In the genomic region with DNA sequence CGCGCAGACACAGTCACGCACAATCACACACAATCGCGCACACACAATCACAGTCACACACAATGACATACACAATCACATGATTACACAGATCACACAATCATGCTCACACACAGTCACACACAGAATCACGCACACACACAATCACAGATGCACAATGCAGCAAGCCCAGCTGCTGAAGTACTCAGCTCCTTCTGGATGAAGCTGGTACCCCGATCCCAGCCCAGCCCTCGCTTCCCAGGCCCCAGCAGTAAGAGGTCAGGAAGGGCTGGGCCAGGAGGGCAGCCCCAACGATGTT, we compare ENCODE assay signal across 24 cellular contexts. TPM values are rescaled to one million over a fixed set of nuclear protein-coding genes. Genes with fewer than 3 reads are reported as not detected.
DNase-seq lines count a peak whose midpoint lies in the region; ATAC-seq, FAIRE-seq and TF ChIP-seq lines count a peak whose summit lies in the region.
"Had no signal": no experiment of that assay in that cellular context is flagged by ENCODE, and none has a peak within 500 bp of the region (broad histone marks: within the 10 kb centered on the region; RNA-seq: fewer than 3 reads in every experiment).

No MANE protein-coding gene starts in this region.

- TF ChIP-seq POLR2A in HepG2 (IDR thresholded peaks at IDR 0.05; ENCODE audit: insufficient read depth in 1 of 2, low read depth in 2 of 2, low read length in 2 of 2) (no peak), right lobe of liver (IDR thresholded peaks at IDR 0.05) (no peak), GM12878 (IDR thresholded peaks at IDR 0.05; ENCODE audit: low read depth, low read length) (no peak)

- peak overlapping the region; percentile 23 for H3K4me3 Mint-ChIP-seq in type B pancreatic cell
- H3K4me3 Mint-ChIP-seq: CD4-positive, alpha-beta memory T cell had no signal

- POLR2A ChIA-PET in HepG2 (lab: Yijun Ruan, JAX) (no interaction called here), GM12878 (lab: Charles Lee) (no interaction called here)

- peaks cover 30% of the 10 kb centered on the region for H3K4me1 Mint-ChIP-seq in type B pancreatic cell (ENCODE audit: unreplicated experiment)

- H3K9ac ChIP-seq in HepG2 (ENCODE audit: insufficient read depth, low read depth, low read length) (no peak overlapping the region), GM12878 (ENCODE audit: control insufficient read depth, insufficient read depth, low read length) (no peak overlapping the region), mesendoderm (ENCODE audit: low read length) (no peak overlapping the region)

- FAIRE-seq in HepG2 (lab: Jason Lieb, UNC), result no peak
- FAIRE-seq in GM12878 (lab: Jason Lieb, UNC), result no peak
- FAIRE-seq: A204.1, RCC 7860 had no signal

- H3K36me3 Mint-ChIP-seq in type B pancreatic cell, result no peaks in the 10 kb centered on the region

- H2AK5ac ChIP-seq in mesendoderm (ENCODE audit: low read length), result no peak overlapping the region

- no peak overlapping the region for H2BK5ac ChIP-seq in mesendoderm (ENCODE audit: low read length)

- 68% methylated on average over 9 of the region's 9 CpGs for WGBS in HepG2 (ENCODE audit: low lambda C conversion rate)
- WGBS in right lobe of liver (ENCODE audit: insufficient coverage, low coverage, low lambda C conversion rate, missing lambda C conversion rate), result 88% methylated on average over 4 of the region's 9 CpGs
- 84% methylated on average over 9 of the region's 9 CpGs for WGBS in GM12878 (ENCODE audit: insufficient coverage, insufficient replicate concordance, low lambda C conversion rate, missing lambda C conversion rate)
- 100% methylated on average over 5 of the region's 9 CpGs for WGBS in mesendoderm (ENCODE audit: extremely low coverage, insufficient coverage, low lambda C conversion rate)

- no peak overlapping the region for H3K56ac ChIP-seq in mesendoderm (ENCODE audit: low read length)

- H2BK15ac ChIP-seq in mesendoderm (replicated peaks; ENCODE audit: low read depth), result no peak overlapping the region

- H3K23ac ChIP-seq in mesendoderm (ENCODE audit: low read length), result peak overlapping the region; percentile 6

- no peak for DNase-seq in HepG2 (ENCODE audit: low spot score)
- DNase-seq in right lobe of liver, result no peak
- DNase-seq in GM12878 (ENCODE audit: low read depth, low spot score), result no peak
- no peak for DNase-seq in mesendoderm
- no peak for DNase-seq in type B pancreatic cell (ENCODE audit: extremely low spot score, unreplicated experiment)
- DNase-seq in RKO (ENCODE audit: low spot score), result no peak
- DNase-seq in AML-193 (lab: John Stamatoyannopoulos, UW), result no peak
- DNase-seq: C1 segment of cervical spinal cord; CD4-positive, alpha-beta memory T cell; COR-L47; DMS53; KBM-7; MV-4-11; NCI-H1105; NCI-H146; NCI-H1930; NCI-H446; NCI-H524 treated with DMSO at 0.1 percent for 48 hours; NCI-H774; SJCRH30 had no signal

- H3K27ac ChIP-seq in HepG2 (ENCODE audit: extremely low read length, insufficient read depth, low read length) (no peak overlapping the region), right lobe of liver (no peak overlapping the region), GM12878 (ENCODE audit: control insufficient read depth, insufficient read depth) (no peak overlapping the region), mesendoderm (ENCODE audit: low read depth, low read length) (no peak overlapping the region)
- H3K27ac ChIP-seq: SJCRH30 had no signal

- H3K9me3 ChIP-seq in HepG2 (ENCODE audit: low read length) (no peaks in the 10 kb centered on the region), right lobe of liver (no peaks in the 10 kb centered on the region), GM12878 (replicated peaks; ENCODE audit: control insufficient read depth, insufficient read depth, low read length) (no peaks in the 10 kb centered on the region; the same call in 2 of the 3 replicates)
- H3K9me3 ChIP-seq: SJCRH30 had no signal

- H3K4me1 ChIP-seq in HepG2 (ENCODE audit: insufficient read depth, low read length) (peaks cover 10% of the 10 kb centered on the region), right lobe of liver (peaks cover 0 to 3% (median 0%) of the 10 kb centered on the region in 4 donors), GM12878 (ENCODE audit: control insufficient read depth, insufficient read depth, low read length) (no peaks in the 10 kb centered on the region), mesendoderm (ENCODE audit: control insufficient read depth, low read depth, low read length) (no peaks in the 10 kb centered on the region)
- H3K4me1 ChIP-seq: SJCRH30 had no signal

- H3K4me2 ChIP-seq in HepG2 (ENCODE audit: low read depth, low read length) (no peak overlapping the region), GM12878 (ENCODE audit: control insufficient read depth, insufficient read depth) (no peak overlapping the region), mesendoderm (ENCODE audit: low read length) (no peak overlapping the region)

- in situ Hi-C loops in HepG2 (cut with HindIII; ENCODE audit: extremely low pct_ligation_motif_present, low pct_unique_long_range_greater_than_20kb), result loop anchor here (5.0 kb wide), 1 partner anchor 39 kb away; no protein-coding TSS in a partner anchor
- in situ Hi-C loops in GM12878 (cut with MboI), result loop anchor here (25.0 kb wide), 2 partner anchors 329 to 454 kb away; partner anchors contain the start of genes KLHL36 and MEAK7

- SMC1A ChIA-PET in GM12878 (lab: Charles Lee; ENCODE audit: uncharacterized antibody, unreplicated experiment), result no interaction called here

- no peaks in the 10 kb centered on the region for H3K79me1 ChIP-seq in mesendoderm (ENCODE audit: low read length)

- no peaks in the 10 kb centered on the region for H3K79me2 ChIP-seq in HepG2 (ENCODE audit: insufficient read depth, low read length)
- no peaks in the 10 kb centered on the region for H3K79me2 ChIP-seq in GM12878 (ENCODE audit: control insufficient read depth, insufficient read depth, low read length)
- no peaks in the 10 kb centered on the region for H3K79me2 ChIP-seq in mesendoderm (ENCODE audit: control insufficient read depth, insufficient read depth, low read length)

- H3K9me3 Mint-ChIP-seq in type B pancreatic cell, result no peaks in the 10 kb centered on the region
- H3K9me3 Mint-ChIP-seq: CD4-positive, alpha-beta memory T cell had no signal

- no peak overlapping the region for H3K4me3 ChIP-seq in HepG2 (replicated peaks in 1 of 3; ENCODE audit: insufficient read depth in 1 of 3, low read depth in 2 of 3, low read length in 3 of 3)
- H3K4me3 ChIP-seq in right lobe of liver, result no peak overlapping the region
- no peak overlapping the region for H3K4me3 ChIP-seq in GM12878
- no peak overlapping the region for H3K4me3 ChIP-seq in mesendoderm (ENCODE audit: low read length)
- H3K4me3 ChIP-seq: SJCRH30 had no signal

- no peak overlapping the region for H2AFZ ChIP-seq in HepG2 (ENCODE audit: low read length)
- H2AFZ ChIP-seq in GM12878 (ENCODE audit: control insufficient read depth, low read depth, low read length), result no peak overlapping the region

- H3K36me3 ChIP-seq in HepG2 (replicated peaks in 1 of 2; ENCODE audit: control insufficient read depth in 1 of 2, insufficient read depth in 2 of 2, low read length in 2 of 2), result no peaks in the 10 kb centered on the region
- no peaks in the 10 kb centered on the region for H3K36me3 ChIP-seq in right lobe of liver
- H3K36me3 ChIP-seq in GM12878 (ENCODE audit: control insufficient read depth in 2 of 2, insufficient read depth in 2 of 2, low read length in 1 of 2), result no peaks in the 10 kb centered on the region
- H3K36me3 ChIP-seq in mesendoderm (ENCODE audit: control insufficient read depth, insufficient read depth, low read length), result no peaks in the 10 kb centered on the region
- H3K36me3 ChIP-seq: SJCRH30 had no signal

- CTCF ChIA-PET in HepG2 (lab: Yijun Ruan, JAX; ENCODE audit: low intra/inter-chr PET ratio, low total read pairs) (no interaction called here), GM12878 (lab: Yijun Ruan, JAX) (interaction anchor here (1.0 to 6.6 kb wide), 3 partner anchors 13 to 215 kb away, joined by 3 to 88 read pairs (median 3); no protein-coding TSS in a partner anchor)

- RAD21 ChIA-PET in GM12878 (lab: Charles Lee; ENCODE audit: unreplicated experiment), result no interaction called here

- H4K20me1 ChIP-seq in HepG2 (ENCODE audit: insufficient read depth, low read length), result no peaks in the 10 kb centered on the region
- no peaks in the 10 kb centered on the region for H4K20me1 ChIP-seq in GM12878 (ENCODE audit: control insufficient read depth, insufficient read depth)

- BruUV-seq in HepG2 (replicated peaks; lab: Mats Ljungman, UMichigan) (no TSS peak), GM12878 (replicated peaks; lab: Mats Ljungman, UMichigan) (no TSS peak)

- no peaks in the 10 kb centered on the region for H3K27me3 Mint-ChIP-seq in type B pancreatic cell
- H3K27me3 Mint-ChIP-seq: CD4-positive, alpha-beta memory T cell had no signal

- H2BK120ac ChIP-seq in mesendoderm (ENCODE audit: low read depth, low read length), result no peak overlapping the region

- H3K4ac ChIP-seq in mesendoderm (ENCODE audit: low read depth, low read length), result no peak overlapping the region

- H3K27me3 ChIP-seq in HepG2 (ENCODE audit: control insufficient read depth in 1 of 2, insufficient read depth in 2 of 2, low read length in 2 of 2), result peaks cover 0 to 28% of the 10 kb centered on the region in 2 experiments; a peak in 4 of 5 replicates
- H3K27me3 ChIP-seq in right lobe of liver, result no peaks in the 10 kb centered on the region
- H3K27me3 ChIP-seq in GM12878 (replicated peaks in 1 of 2; ENCODE audit: control insufficient read depth in 2 of 2, insufficient read depth in 2 of 2, low read length in 1 of 2), result no peaks in the 10 kb centered on the region
- H3K27me3 ChIP-seq in mesendoderm (ENCODE audit: insufficient read depth, low read length, poor library complexity), result no peaks in the 10 kb centered on the region
- H3K27me3 ChIP-seq: SJCRH30 had no signal

- no peak for TF ChIP-seq CTCF in HepG2 (CRISPR knock-in tag; IDR thresholded peaks at IDR 0.05)
- TF ChIP-seq CTCF in right lobe of liver (IDR thresholded peaks at IDR 0.05), result no peak
- TF ChIP-seq CTCF in GM12878 (IDR thresholded peaks at IDR 0.05 in 2 of 3, conservative IDR thresholded peaks at IDR 0.05 in 1 of 3; ENCODE audit: control insufficient read depth in 2 of 3, extremely low read depth in 1 of 3, insufficient read depth in 1 of 3, low read depth in 3 of 3, low read length in 3 of 3), result no peak
- TF ChIP-seq CTCF in type B pancreatic cell (conservative IDR thresholded peaks at IDR 0.05), result no peak

- ATAC-seq in HepG2 (no peak), right lobe of liver (no peak), GM12878 (no peak)
- ATAC-seq: HCT116, SK-N-SH treated with all-trans-retinoic acid at 6 μM for 48 hours had no signal

- TF ChIP-seq EP300 in HepG2 (IDR thresholded peaks at IDR 0.05; ENCODE audit: low read depth in 2 of 2, low read length in 2 of 2) (no peak), HepG2 (CRISPR knock-in tag; IDR thresholded peaks at IDR 0.05; ENCODE audit: borderline replicate concordance) (no peak), GM12878 (IDR thresholded peaks at IDR 0.05; ENCODE audit: borderline replicate concordance in 1 of 2, control insufficient read depth in 1 of 2, low read depth in 2 of 2, low read length in 2 of 2) (no peak)

- no peak overlapping the region for H4K5ac ChIP-seq in mesendoderm (ENCODE audit: low read length)

- no peak overlapping the region for H3K18ac ChIP-seq in mesendoderm (ENCODE audit: low read length)

- no peak overlapping the region for H3K27ac Mint-ChIP-seq in type B pancreatic cell

- TF ChIP-seq RAD21 in HepG2 (CRISPR knock-in tag; IDR thresholded peaks at IDR 0.05), result no peak
- TF ChIP-seq RAD21 in GM12878 (IDR thresholded peaks at IDR 0.05; ENCODE audit: insufficient read depth, low read depth, low read length), result no peak

- H4K8ac ChIP-seq in mesendoderm (ENCODE audit: low read depth, low read length), result no peak overlapping the region

- intact Hi-C loops in HepG2 (cut with micrococcal nuclease; ENCODE audit: unreplicated experiment), result no loop called here
- intact Hi-C loops in right lobe of liver (cut with DNase I), result loop anchor here (10.0 kb wide), 2 partner anchors 119 to 211 kb away; no protein-coding TSS in a partner anchor
- intact Hi-C loops in GM12878 (cut with micrococcal nuclease; ENCODE audit: unreplicated experiment), result loop anchor here (5.0 kb wide), 1 partner anchor 344 kb away; no protein-coding TSS in a partner anchor

RNA-seq across cellular contexts. Expression of gene ZDHHC7, which starts 45.2 kb away (rescaled TPM):
- total RNA-seq in HepG2 (2016; rRNA removed; fragmentation: Illumina TruSeq; extraction: Trizol) (39.6 and 46.8 TPM in 2 replicates), right lobe of liver (10 to 100 TPM; 10.7 to 27.5 (median 19.0) TPM), GM12878 (2014; rRNA removed) (21.7 and 26.0 TPM in 2 replicates), GM12878 (2014; rRNA removed; fragmentation: Illumina TruSeq; extraction: Trizol) (17.9 and 18.8 TPM in 2 replicates), GM12878 (2021) (23.3 and 23.8 TPM in 2 replicates), type B pancreatic cell (ENCODE audit: low replicate concordance) (47.1 and 55.0 TPM in 2 replicates)
- 7.0 and 8.2 TPM in 2 replicates for total RNA-seq in HepG2 (2016; cell fraction: cytosol; rRNA removed; fragmentation: Illumina TruSeq; extraction: Trizol; ENCODE audit: low read depth)
- 36.4 and 48.1 TPM in 2 replicates for total RNA-seq in HepG2 (2016; cell fraction: insoluble cytoplasmic fraction; rRNA removed; fragmentation: Illumina TruSeq; extraction: Trizol)
- 31.2 and 33.2 TPM in 2 replicates for total RNA-seq in HepG2 (2016; cell fraction: membrane; rRNA removed; fragmentation: Illumina TruSeq; extraction: Trizol)
- total RNA-seq in HepG2 (2016; cell fraction: nucleus; rRNA removed; fragmentation: Illumina TruSeq; extraction: Trizol), result 34.5 and 37.8 TPM in 2 replicates
- polyA plus RNA-seq in HepG2 (2011; rRNA removed) (67.6 and 79.2 TPM in 2 replicates), GM12878 (2011; rRNA removed) (12.6 and 19.4 TPM in 2 replicates), GM12878 (2014; fragmentation: Illumina TruSeq; extraction: Trizol) (25.4 and 29.0 TPM in 2 replicates), GM12878 (2014; fragmentation: Nextera tagmentation; extraction: Ambion mirVana) (1 to 10 TPM in 1 of 2 experiments, under 1 TPM in 1; 0.87 to 2.8 TPM), GM12878 (2014; rRNA removed) (21.4 and 22.3 TPM in 2 replicates), GM12878 (2016; fragmentation: Nextera tagmentation; extraction: Ambion mirVana) (10 to 100 TPM; 12.9 to 20.7 TPM)
- 96.7 and 128 TPM in 2 replicates for polyA plus RNA-seq in HepG2 (2011; cell fraction: cytosol; rRNA removed)
- polyA plus RNA-seq in HepG2 (2011; cell fraction: nucleus; rRNA removed), result 127 and 132 TPM in 2 replicates
- 56.5 and 63.5 TPM in 2 replicates for polyA plus RNA-seq in HepG2 (2012)
- 4.1 and 4.9 TPM in 2 replicates for polyA plus RNA-seq in HepG2 (2016; cell fraction: cytosol; fragmentation: Illumina TruSeq; extraction: Trizol; ENCODE audit: low read depth)
- 35.0 and 37.7 TPM in 2 replicates for polyA plus RNA-seq in HepG2 (2016; cell fraction: insoluble cytoplasmic fraction; fragmentation: Illumina TruSeq; extraction: Trizol; ENCODE audit: low read depth)
- polyA plus RNA-seq in HepG2 (2016; cell fraction: membrane; fragmentation: Illumina TruSeq; extraction: Trizol; ENCODE audit: low read depth), result 18.0 and 19.5 TPM in 2 replicates
- 57.2 and 68.7 TPM in 2 replicates for polyA plus RNA-seq in HepG2 (2016; cell fraction: nucleus; fragmentation: Illumina TruSeq; extraction: Trizol; ENCODE audit: insufficient read depth, low read depth)
- polyA minus RNA-seq in HepG2 (2011; rRNA and poly(A)+ RNA removed; ENCODE audit: low replicate concordance), result 49.1 and 145 TPM in 2 replicates
- 43.3 and 54.9 TPM in 2 replicates for polyA minus RNA-seq in HepG2 (2011; cell fraction: cytosol; rRNA and poly(A)+ RNA removed)
- polyA minus RNA-seq in HepG2 (2011; cell fraction: nucleus; rRNA and poly(A)+ RNA removed), result 53.7 and 58.9 TPM in 2 replicates
- 27.1 and 33.1 TPM in 2 replicates for total RNA-seq in GM12878 (2013; cell fraction: nucleolus; rRNA removed)
- polyA plus RNA-seq in GM12878 (2011; ENCODE audit: low read depth), result 13.8 TPM
- polyA plus RNA-seq in GM12878 (2011; cell fraction: cytosol; rRNA removed), result 33.2 and 37.3 TPM in 2 replicates
- polyA plus RNA-seq in GM12878 (2011; cell fraction: nucleus; rRNA removed), result 26.3 and 37.5 TPM in 2 replicates
- polyA plus RNA-seq in GM12878 (2012), result 18.0 and 19.3 TPM in 2 replicates
- 11.7 and 18.3 TPM in 2 replicates for polyA minus RNA-seq in GM12878 (2011; rRNA and poly(A)+ RNA removed)
- polyA minus RNA-seq in GM12878 (2011; cell fraction: cytosol; rRNA and poly(A)+ RNA removed), result 6.9 and 10.5 TPM in 2 replicates
- 6.6 and 9.9 TPM in 2 replicates for polyA minus RNA-seq in GM12878 (2011; cell fraction: nucleus; rRNA and poly(A)+ RNA removed)
- 28.5 TPM for polyA plus RNA-seq in mesendoderm (2013, experiment 1 of 2)
- polyA plus RNA-seq in mesendoderm (2013, experiment 2 of 2), result 27.8 TPM

Comparison
In these comparisons a context has a peak if more than half of its experiments do, and no peak if none do; other contexts are left out.
1. Of the 75 proteins assayed by ChIP-seq in both HepG2 and GM12878: peak only in HepG2: JUND; only in GM12878: BCL3 and NFIC; in both: none; in neither: 71; mixed calls (peak in some experiments, not most) for 1.